In the genomic region with DNA sequence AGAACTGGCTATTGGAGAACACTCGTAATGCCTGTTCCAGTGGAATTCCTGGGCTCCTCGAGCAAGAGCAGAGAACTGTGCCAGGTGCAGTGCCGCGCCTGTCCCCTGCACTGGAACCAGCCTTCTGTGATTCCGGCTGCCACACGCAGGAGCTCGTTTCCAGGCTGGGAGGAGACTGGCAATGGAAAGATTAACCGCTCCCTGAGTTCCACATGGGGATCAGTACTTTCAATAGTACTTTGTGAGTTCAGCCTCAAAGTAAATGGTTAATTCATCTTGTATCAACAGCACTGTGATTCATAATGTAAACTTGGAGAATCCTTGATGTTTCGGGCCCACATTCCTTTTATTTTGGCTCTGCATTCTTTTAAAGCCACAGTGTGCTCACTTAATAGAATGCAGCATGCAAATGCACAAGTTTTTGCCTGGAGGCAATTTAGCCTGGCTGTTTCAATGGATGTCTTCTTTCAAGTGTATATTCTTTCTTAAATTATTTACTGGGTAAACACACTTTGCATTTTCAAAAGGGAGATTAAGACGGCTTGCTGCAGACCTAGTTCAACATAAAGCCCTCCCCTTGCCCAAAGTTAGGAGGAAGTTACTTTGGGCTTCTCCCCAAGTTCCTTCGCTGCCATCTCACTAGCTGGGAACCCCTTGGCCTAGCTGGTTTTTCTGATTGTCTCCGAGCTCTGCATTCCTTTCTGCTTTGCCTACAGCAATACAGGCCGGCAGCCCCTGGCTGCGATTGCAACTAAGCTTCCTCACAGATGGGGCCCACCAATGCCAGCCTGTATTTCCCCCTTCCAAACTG, we compare ENCODE assay signal across 8 cellular contexts.
DNase-seq lines count a peak whose midpoint lies in the region; ATAC-seq lines count a peak whose summit lies in the region.

No MANE protein-coding gene starts in this region.

- no peak overlapping the region for H3K9ac ChIP-seq in rectal smooth muscle tissue (ENCODE audit: low read length)

- no peak for ATAC-seq in HG02973 (IDR thresholded peaks at IDR 0.05; ENCODE audit: unreplicated experiment)

- DNase-seq in GM03348 (ENCODE audit: low spot score) (peak; percentile 90), SW480 (ENCODE audit: low spot score) (peak; percentile 87), hepatic stellate cell (ENCODE audit: low spot score) (peak; percentile 94), NCI-H69 (lab: John Stamatoyannopoulos, UW) (no peak), NCI-H146 (lab: John Stamatoyannopoulos, UW) (no peak), OCI-M1 (lab: John Stamatoyannopoulos, UW) (no peak)

- H3K27me3 ChIP-seq in rectal smooth muscle tissue (ENCODE audit: control insufficient read depth, insufficient read depth, low read length), result no peaks in the 10 kb centered on the region

- H3K4me3 ChIP-seq in rectal smooth muscle tissue (ENCODE audit: low read length), result peak overlapping the region; percentile 6

- no peaks in the 10 kb centered on the region for H3K4me1 ChIP-seq in rectal smooth muscle tissue (ENCODE audit: control insufficient read depth, insufficient read depth, low read length)

- no peak overlapping the region for H3K27ac ChIP-seq in rectal smooth muscle tissue (ENCODE audit: low read depth, low read length)

- H3K36me3 ChIP-seq in rectal smooth muscle tissue (ENCODE audit: control insufficient read depth, insufficient read depth, low read length), result no peaks in the 10 kb centered on the region

Comparison
In these comparisons a context has a peak if more than half of its experiments do, and no peak if none do; other contexts are left out.
1. DNase-seq: peak in GM03348 (single experiment), SW480 (single experiment) and hepatic stellate cell (single experiment); none in NCI-H69 (single experiment), NCI-H146 (single experiment) and OCI-M1 (single experiment).